Comparison of ENCODE assay signal across 1 cellular context in the genomic region with DNA sequence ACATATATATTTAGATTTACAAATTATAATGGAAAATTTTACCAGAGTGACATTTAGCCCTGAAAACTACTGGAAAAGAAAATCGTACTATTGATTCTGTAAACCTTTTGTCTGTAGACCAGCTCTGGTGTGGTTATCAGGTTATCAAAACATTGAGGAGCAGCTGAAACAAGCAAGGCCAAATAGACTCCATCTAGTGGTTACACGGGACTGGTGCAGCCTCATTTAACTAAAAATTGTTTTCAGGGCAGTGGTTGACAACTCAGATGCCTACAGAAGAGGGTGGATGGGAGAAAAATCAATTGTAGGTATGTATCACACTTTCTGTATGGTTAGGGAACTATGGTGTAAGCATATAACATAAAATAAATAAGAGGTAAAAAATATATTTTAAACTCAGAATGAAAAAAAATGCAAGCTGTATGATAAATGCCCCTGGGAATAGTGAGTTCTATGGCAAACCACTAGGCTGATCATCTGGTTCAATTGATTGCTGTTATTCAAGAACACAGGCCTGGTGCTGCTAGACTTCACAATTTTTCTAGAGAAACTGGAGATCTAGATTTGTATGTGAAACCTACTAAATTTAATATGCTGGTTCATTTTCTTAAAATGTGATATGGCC.
TF ChIP-seq lines count a peak whose summit lies in the region.

No MANE protein-coding gene starts in this region.

TF ChIP-seq in endothelial cell of umbilical vein, 7 proteins besides CTCF, POLR2A, EP300 and RAD21:
- TF ChIP-seq GATA2 (IDR thresholded peaks at IDR 0.05; ENCODE audit: insufficient read depth, insufficient read length, low read depth, low read length) (peak; percentile 29), FOS (IDR thresholded peaks at IDR 0.05; ENCODE audit: borderline replicate concordance, insufficient read depth, low read length) (no peak)
